25 cellular contexts compared by ENCODE assay signal in genomic region chr3:146384786-146385185, GRCh38.
"Had no signal": no experiment of that assay in that cellular context is flagged by ENCODE, and none has a peak within 500 bp of the region (broad histone marks: within the 10 kb centered on the region; RNA-seq: fewer than 3 reads in every experiment).

No MANE protein-coding gene starts in this region.

- DNase-seq: occipital lobe; ovary; posterior cingulate gyrus; psoas muscle; right cardiac atrium; right lobe of liver; sigmoid colon; small intestine; stimulated activated CD4-positive, alpha-beta T cell treated with anti-CD3 and anti-CD28 coated beads, Interleukin-15, amount 100 ng/mL, for 24 hours; stimulated activated CD4-positive, alpha-beta T cell treated with anti-CD3 and anti-CD28 coated beads, Interleukin-2, amount 100 ng/mL, for 24 hours; stimulated activated CD4-positive, alpha-beta T cell treated with anti-CD3 and anti-CD28 coated beads, Interleukin-2, amount 100 ng/mL, for 48 hours; stimulated activated CD4-positive, alpha-beta T cell treated with anti-CD3 and anti-CD28 coated beads, Interleukin-4, amount 100 ng/mL, for 24 hours; stimulated activated naive B cell treated with anti-CD40 and anti-IgM and Interleukin-4, amounts not matched to agents 10 μg/mL and 1 μg/mL and 100 μg/mL, for 72 hours; stimulated activated naive CD4-positive, alpha-beta T cell treated with Interleukin-2 at 50 U/mL for 16 hours; stomach; thyroid gland; trophoblast cell; upper lobe of left lung had no signal

- H3K9me3 ChIP-seq: ovary, psoas muscle, right lobe of liver, sigmoid colon, stomach, thoracic aorta, thyroid gland, tibial nerve, upper lobe of left lung, vagina had no signal

- ATAC-seq: psoas muscle; right cardiac atrium; right lobe of liver; stimulated activated effector memory CD8-positive, alpha-beta T cell treated with anti-CD3 and anti-CD28 coated beads, Interleukin-12 subunit alpha, Interleukin-12 subunit beta, amount 100 ng/mL, for 72 hours; stimulated activated naive B cell treated with anti-CD40 and anti-IgM and Interleukin-4, amounts not matched to agents 10 μg/mL and 1 μg/mL and 100 μg/mL, for 72 hours had no signal

- FAIRE-seq: small intestine, urothelium cell line had no signal

- H3K27ac ChIP-seq: neural progenitor cell, ovary, parathyroid adenoma, psoas muscle, right lobe of liver, sigmoid colon, stomach, thoracic aorta, thyroid gland, tibial nerve, upper lobe of left lung, vagina had no signal

- H3K4me1 ChIP-seq: neural progenitor cell, parathyroid adenoma, psoas muscle, right lobe of liver, sigmoid colon, stomach, thyroid gland, upper lobe of left lung, vagina had no signal

- H3K4me2 ChIP-seq: neural progenitor cell had no signal

- H3K4me3 ChIP-seq: neural progenitor cell, ovary, psoas muscle, right lobe of liver, sigmoid colon, stomach, thoracic aorta, thyroid gland, tibial nerve, upper lobe of left lung, vagina had no signal
